Comparison of ENCODE assay signal across 15 cellular contexts in the genomic region with DNA sequence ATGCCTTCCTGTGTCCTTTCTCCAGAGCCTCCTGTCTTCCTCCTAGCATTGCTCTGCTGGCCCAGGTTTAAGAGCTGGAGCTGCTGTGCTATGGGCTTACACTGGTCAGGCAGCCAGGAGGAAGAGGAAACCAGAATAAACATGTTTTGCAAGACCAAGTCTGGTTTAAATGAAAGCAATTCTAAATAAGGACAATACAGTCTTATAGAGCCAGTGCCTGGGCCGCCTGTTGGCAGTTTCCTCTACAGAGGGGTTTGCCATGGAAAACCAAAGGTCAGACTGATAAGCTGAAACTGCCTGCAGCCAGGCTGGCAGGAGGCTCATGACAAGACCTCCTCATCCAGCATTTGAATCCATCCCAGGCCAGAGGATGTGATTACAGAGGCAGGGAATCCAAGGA.
A peak's percentile ranks its signal among the peaks of the same experiment; 100 is the strongest.
DNase-seq lines count a peak whose midpoint lies in the region; ATAC-seq and TF ChIP-seq lines count a peak whose summit lies in the region.
"Had no signal": no experiment of that assay in that cellular context is flagged by ENCODE, and none has a peak within 500 bp of the region (broad histone marks: within the 10 kb centered on the region; RNA-seq: fewer than 3 reads in every experiment).

No MANE protein-coding gene starts in this region.

- H3K27me3 ChIP-seq in right lobe of liver = no peaks in the 10 kb centered on the region
- H3K27me3 ChIP-seq in upper lobe of right lung = no peaks in the 10 kb centered on the region
- no peaks in the 10 kb centered on the region for H3K27me3 ChIP-seq in sigmoid colon
- H3K27me3 ChIP-seq: suprapubic skin had no signal

- peak overlapping the region; percentile 17 to 72 (median 62) for H3K27ac ChIP-seq in right lobe of liver
- no peak overlapping the region for H3K27ac ChIP-seq in upper lobe of right lung
- no peak overlapping the region for H3K27ac ChIP-seq in sigmoid colon
- H3K27ac ChIP-seq: 22Rv1, suprapubic skin had no signal

- H3K4me3 ChIP-seq in right lobe of liver (no peak overlapping the region), upper lobe of right lung (no peak overlapping the region), sigmoid colon (no peak overlapping the region)
- H3K4me3 ChIP-seq: suprapubic skin had no signal

- H3K9me3 ChIP-seq in right lobe of liver (no peaks in the 10 kb centered on the region), upper lobe of right lung (no peaks in the 10 kb centered on the region), sigmoid colon (peaks cover 0 to 10% (median 1%) of the 10 kb centered on the region in 4 donors)
- H3K9me3 ChIP-seq: suprapubic skin had no signal

- H3K36me3 ChIP-seq in right lobe of liver = no peaks in the 10 kb centered on the region
- no peaks in the 10 kb centered on the region for H3K36me3 ChIP-seq in upper lobe of right lung
- no peaks in the 10 kb centered on the region for H3K36me3 ChIP-seq in sigmoid colon
- H3K36me3 ChIP-seq: suprapubic skin had no signal

- no peak for TF ChIP-seq EP300 in sigmoid colon (IDR thresholded peaks at IDR 0.05)

- DNase-seq in DMS53 (lab: John Stamatoyannopoulos, UW) = peak; percentile 41
- no peak for DNase-seq in DMS53 treated with DMSO at 0.1 percent for 48 hours (lab: John Stamatoyannopoulos, UW; ENCODE audit: unreplicated experiment)
- DNase-seq in fibroblast of gingiva (ENCODE audit: low read depth) = peak; percentile 78
- DNase-seq in right lobe of liver = peak; percentile 79 to 89 (median 82)
- no peak for DNase-seq in upper lobe of right lung
- DNase-seq in sigmoid colon = no peak
- DNase-seq in NCI-H1105 treated with DMSO at 0.1 percent for 48 hours (lab: John Stamatoyannopoulos, UW) = no peak
- DNase-seq: activated naive CD4-positive, alpha-beta T cell treated with anti-CD3 and anti-CD28 coated beads, Interleukin-2, amount 10 ng/mL, durations not matched to agents 7 days and 5 days; H9; KG1; NCI-H2171; PC-3 had no signal

- TF ChIP-seq CTCF in right lobe of liver (IDR thresholded peaks at IDR 0.05) (peak in 1 of 4 donors; percentile 8), upper lobe of right lung (IDR thresholded peaks at IDR 0.05) (no peak), sigmoid colon (IDR thresholded peaks at IDR 0.05) (no peak)

- H3K4me1 ChIP-seq in right lobe of liver = peaks cover 0 to 25% (median 4%) of the 10 kb centered on the region in 4 donors
- H3K4me1 ChIP-seq in upper lobe of right lung = peaks cover 3% of the 10 kb centered on the region
- peaks cover 0 to 5% (median under 1%) of the 10 kb centered on the region in 4 donors for H3K4me1 ChIP-seq in sigmoid colon

- intact Hi-C loops in right lobe of liver (cut with DNase I) (no loop called here), upper lobe of right lung (cut with DNase I) (no loop called here), sigmoid colon (cut with DNase I) (no loop called here)

- no peak for TF ChIP-seq POLR2A in right lobe of liver (IDR thresholded peaks at IDR 0.05)
- no peak for TF ChIP-seq POLR2A in sigmoid colon (IDR thresholded peaks at IDR 0.05)

- ATAC-seq in right lobe of liver (peak; percentile 96 to 99 (median 98)), upper lobe of right lung (peak; percentile 82), HG03159 (IDR thresholded peaks at IDR 0.05; ENCODE audit: unreplicated experiment) (no peak)
- ATAC-seq: PC-3 had no signal

- WGBS in right lobe of liver (ENCODE audit: insufficient coverage, low coverage, low lambda C conversion rate, missing lambda C conversion rate) = 0% methylated on average over 1 of the region's 1 CpG
- WGBS in sigmoid colon, 2 donors = 6 to 36% methylated on average over 1 of the region's 1 CpG

Comparison
In these comparisons a context has a peak if more than half of its experiments do, and no peak if none do; other contexts are left out.
1. DNase-seq: peak in DMS53 (single experiment), fibroblast of gingiva (single experiment) and right lobe of liver (3 of 3); none in DMS53 treated with DMSO at 0.1 percent for 48 hours (single experiment), upper lobe of right lung (single experiment), sigmoid colon (single experiment) and NCI-H1105 treated with DMSO at 0.1 percent for 48 hours (single experiment).
2. H3K27ac ChIP-seq: peak in right lobe of liver (3 of 3); none in upper lobe of right lung (single experiment) and sigmoid colon (0 of 4).